Comparison of ENCODE assay signal across 8 cellular contexts in the genomic region with DNA sequence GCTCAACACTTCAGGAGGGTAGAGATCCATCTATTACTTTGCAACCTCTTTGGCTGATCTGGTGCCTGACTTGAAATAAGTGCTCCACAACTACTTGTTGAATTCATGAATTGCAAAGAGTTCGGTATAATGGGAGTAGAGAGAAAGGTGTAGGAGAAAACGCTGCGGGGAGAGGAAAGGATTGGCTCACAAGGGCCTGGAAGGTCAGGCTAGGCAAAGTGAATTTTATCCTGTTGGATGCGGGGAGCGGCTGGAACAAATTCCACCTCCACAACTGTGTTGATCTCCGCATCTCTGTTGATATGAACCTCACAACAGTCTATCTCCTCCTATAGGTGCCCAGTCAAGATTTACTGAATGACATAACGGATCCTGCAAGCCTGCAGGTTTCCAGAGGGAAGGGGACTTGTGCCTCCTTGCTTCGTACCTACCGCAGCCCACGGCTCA. TPM values are rescaled to one million over a fixed set of nuclear protein-coding genes. Genes with fewer than 3 reads are reported as not detected.
A peak's percentile ranks its signal among the peaks of the same experiment; 100 is the strongest.
DNase-seq lines count a peak whose midpoint lies in the region; ATAC-seq and TF ChIP-seq lines count a peak whose summit lies in the region.

No MANE protein-coding gene starts in this region.

- ATAC-seq in heart left ventricle (no peak), right cardiac atrium (no peak), GM21576 (IDR thresholded peaks at IDR 0.05; ENCODE audit: unreplicated experiment) (no peak), HG02884 (IDR thresholded peaks at IDR 0.05; ENCODE audit: unreplicated experiment) (no peak)

- no peak for DNase-seq in heart left ventricle
- no peak for DNase-seq in cardiac septum (ENCODE audit: low spot score)
- no peak for DNase-seq in right cardiac atrium
- no peak for DNase-seq in skeletal muscle cell (ENCODE audit: low read depth)
- no peak for DNase-seq in GM10248 (ENCODE audit: extremely low spot score)

- H3K9me3 ChIP-seq in heart left ventricle (no peaks in the 10 kb centered on the region), right cardiac atrium (ENCODE audit: control insufficient read depth, low read length) (no peaks in the 10 kb centered on the region)

- 3 to 6% (median 4%) methylated on average over 9 to 10 of the region's 10 CpGs for WGBS in heart left ventricle, 4 donors
- 1% methylated on average over 10 of the region's 10 CpGs for WGBS in right cardiac atrium

- POLR2A ChIA-PET in GM10248 (lab: Yijun Ruan, JAX): no interaction called here

- H3K4me1 ChIP-seq in heart left ventricle (peaks cover 0 to 33% (median 19%) of the 10 kb centered on the region in 12 donors), right cardiac atrium (ENCODE audit: control insufficient read depth, insufficient read depth, low read length) (no peaks in the 10 kb centered on the region)

- peak overlapping the region in 11 of 12 donors; percentile 70 to 94 (median 85) for H3K27ac ChIP-seq in heart left ventricle
- H3K27ac ChIP-seq in right cardiac atrium (ENCODE audit: low read length): no peak overlapping the region

- TF ChIP-seq CTCF in heart left ventricle (IDR thresholded peaks at IDR 0.05): no peak
- TF ChIP-seq CTCF in WI38 (IDR thresholded peaks at IDR 0.05; ENCODE audit: low read depth, low read length): no peak
- no peak for TF ChIP-seq CTCF in GM10248 (IDR thresholded peaks at IDR 0.05; ENCODE audit: control extremely low read depth, extremely low read depth, low read depth, missing control alignments)

- no peak for TF ChIP-seq POLR2A in heart left ventricle (IDR thresholded peaks at IDR 0.05)

- peak overlapping the region; percentile 60 to 99 (median 87) for H3K4me3 ChIP-seq in heart left ventricle
- H3K4me3 ChIP-seq in WI38 (ENCODE audit: low read depth, low read length): peak overlapping the region; percentile 98
- H3K4me3 ChIP-seq in right cardiac atrium (ENCODE audit: low read length): peak overlapping the region; percentile 96
- H3K4me3 ChIP-seq in skeletal muscle cell (ENCODE audit: low read depth, low read length): peak overlapping the region; percentile 97

- intact Hi-C loops in heart left ventricle (cut with DNase I) (loop anchor here in 3 of 10 donors (5.0 to 10.0 kb wide), 4 partner anchors 56 to 272 kb away; a partner anchor contains a TSS), cardiac septum (cut with DNase I) (loop anchor here (5.0 kb wide), 1 partner anchor 272 kb away; a partner anchor contains a TSS), right cardiac atrium (cut with DNase I) (no loop called here)

- no peaks in the 10 kb centered on the region for H3K27me3 ChIP-seq in heart left ventricle
- H3K27me3 ChIP-seq in right cardiac atrium (ENCODE audit: control insufficient read depth, insufficient read depth): no peaks in the 10 kb centered on the region

- CTCF ChIA-PET in GM10248 (lab: Yijun Ruan, JAX): interaction anchor here (1.0 kb wide), 1 partner anchor 27 kb away, joined by 3 read pairs; no protein-coding TSS in a partner anchor

- peaks cover 0 to 21% (median 5%) of the 10 kb centered on the region in 9 donors for H3K36me3 ChIP-seq in heart left ventricle

RNA-seq across cellular contexts. Expression of a gene that starts 0.7 kb away (rescaled TPM):
- total RNA-seq in heart left ventricle: 1 to 10 TPM; 2.0 to 4.7 (median 3.2) TPM
- 1 to 10 TPM; 2.3 to 3.1 TPM for polyA plus RNA-seq in heart left ventricle
- total RNA-seq in cardiac septum: 2.7 TPM
- 1 to 10 TPM; 1.6 to 2.7 (median 2.2) TPM for total RNA-seq in right cardiac atrium
- polyA plus RNA-seq in right cardiac atrium: 1.9 TPM

RNA-seq across cellular contexts. Expression of a gene that starts 33.5 kb away (rescaled TPM):
- total RNA-seq in heart left ventricle: 1 to 10 TPM in 5 of 9 donors, under 1 TPM in 4; 0.61 to 2.9 (median 1.1) TPM
- under 1 TPM; 0.44 to 0.57 TPM for polyA plus RNA-seq in heart left ventricle
- 0.67 TPM for total RNA-seq in cardiac septum
- total RNA-seq in right cardiac atrium: 1 to 10 TPM in 2 of 4 donors, under 1 TPM in 2; 0.85 to 1.3 (median 1.0) TPM
- 0.68 TPM for polyA plus RNA-seq in right cardiac atrium

RNA-seq across cellular contexts. Expression of a gene that starts 43.8 kb away (rescaled TPM):
- total RNA-seq in heart left ventricle (1 to 10 TPM; 3.2 to 8.9 (median 5.6) TPM), cardiac septum (6.9 TPM), right cardiac atrium (10 to 100 TPM in 1 of 4 donors, 1 to 10 TPM in 3; 3.4 to 10.7 (median 6.1) TPM)
- polyA plus RNA-seq in heart left ventricle (10 to 100 TPM in 1 of 2 donors, 1 to 10 TPM in 1; 6.0 to 10.2 TPM), right cardiac atrium (8.1 TPM)
